In genomic region chr21:45016491-45017375, GRCh38 we compare ENCODE assay signal across 16 cellular contexts. TPM values are rescaled to one million over a fixed set of nuclear protein-coding genes. Genes with fewer than 3 reads are reported as not detected.
DNase-seq lines count a peak whose midpoint lies in the region; ATAC-seq and TF ChIP-seq lines count a peak whose summit lies in the region.
"Had no signal": no experiment of that assay in that cellular context is flagged by ENCODE, and none has a peak within 500 bp of the region (broad histone marks: within the 10 kb centered on the region; RNA-seq: fewer than 3 reads in every experiment).

No MANE protein-coding gene starts in this region.

- intact Hi-C loops in lower lobe of right lung (cut with DNase I) (no loop called here), spleen (cut with DNase I; ENCODE audit: low total_unique reads) (no loop called here)

- H3K27ac ChIP-seq in lower lobe of right lung (peak overlapping the region; percentile 18), spleen (peak overlapping the region in 7 of 8 donors; percentile 8 to 81 (median 38)), MM.1S (ENCODE audit: low read length) (no peak overlapping the region)

- H3K9me2 ChIP-seq in MM.1S (replicated peaks; ENCODE audit: insufficient read depth, low read length): no peaks in the 10 kb centered on the region

- WGBS in spleen, 5 donors: 78 to 83% (median 79%) methylated on average over 23 of the region's 23 CpGs

- no peak for TF ChIP-seq POLR2A in spleen (IDR thresholded peaks at IDR 0.05)

- H4K20me1 ChIP-seq in MM.1S (ENCODE audit: insufficient read depth, low read length): peaks cover 5% of the 10 kb centered on the region; the same call in 1 of the 2 replicates

- no peaks in the 10 kb centered on the region for H3F3A ChIP-seq in MM.1S (ENCODE audit: insufficient read depth, low read length)

- H3K4me2 ChIP-seq in MM.1S (ENCODE audit: low read depth, low read length): no peak overlapping the region
- H3K4me2 ChIP-seq: smooth muscle cell had no signal

- peak; percentile 15 for DNase-seq in NCI-H345 (lab: John Stamatoyannopoulos, UW)
- no peak for DNase-seq in NCI-H345 treated with DMSO at 0.1 percent for 48 hours (lab: John Stamatoyannopoulos, UW; ENCODE audit: unreplicated experiment)
- DNase-seq in cerebellum (ENCODE audit: low spot score): peak; percentile 60
- no peak for DNase-seq in lower lobe of right lung
- peak; percentile 49 for DNase-seq in spleen
- no peak for DNase-seq in GM20000 (ENCODE audit: low spot score)
- DNase-seq in MM.1S: no peak
- no peak for DNase-seq in ureter (ENCODE audit: low spot score)
- DNase-seq: 8988T, foreskin melanocyte, NCI-H2081 had no signal

- H3K27me3 ChIP-seq in lower lobe of right lung (ENCODE audit: low read depth) (peaks cover 42% of the 10 kb centered on the region), spleen (replicated peaks in 1 of 7) (peaks cover 0 to 79% (median 20%) of the 10 kb centered on the region in 7 donors), MM.1S (replicated peaks; ENCODE audit: insufficient read depth, low read length) (peaks cover 92% of the 10 kb centered on the region)
- H3K27me3 ChIP-seq: ascending aorta had no signal

- no peak overlapping the region for H3K9ac ChIP-seq in MM.1S (ENCODE audit: low read length)

- H3K36me3 ChIP-seq in lower lobe of right lung (no peaks in the 10 kb centered on the region), spleen (no peaks in the 10 kb centered on the region), MM.1S (replicated peaks; ENCODE audit: insufficient read depth, low read length) (no peaks in the 10 kb centered on the region)
- H3K36me3 ChIP-seq: ascending aorta had no signal

- no peak for ATAC-seq in lower lobe of right lung
- ATAC-seq: activated CD4-positive, CD25-positive, alpha-beta regulatory T cell treated with anti-CD3 and anti-CD28 coated beads, Interleukin-2, amount 50 U/mL, for 24 hours; HCT116; SK-N-SH treated with all-trans-retinoic acid at 6 μM for 48 hours had no signal

- no peak overlapping the region for H3K4me3 ChIP-seq in lower lobe of right lung
- H3K4me3 ChIP-seq in spleen: no peak overlapping the region
- no peak overlapping the region for H3K4me3 ChIP-seq in MM.1S (ENCODE audit: low read length)
- H3K4me3 ChIP-seq: smooth muscle cell had no signal

- H3K9me3 ChIP-seq in lower lobe of right lung: no peaks in the 10 kb centered on the region
- H3K9me3 ChIP-seq in spleen: no peaks in the 10 kb centered on the region
- no peaks in the 10 kb centered on the region for H3K9me3 ChIP-seq in MM.1S (replicated peaks; ENCODE audit: insufficient read depth, low read length)
- H3K9me3 ChIP-seq: ascending aorta had no signal

- H3K4me1 ChIP-seq in lower lobe of right lung (no peaks in the 10 kb centered on the region), spleen (peaks cover 7 to 51% (median 35%) of the 10 kb centered on the region in 6 donors), MM.1S (ENCODE audit: low read length) (no peaks in the 10 kb centered on the region)

- TF ChIP-seq CTCF in lower lobe of right lung (IDR thresholded peaks at IDR 0.05): no peak
- TF ChIP-seq CTCF in spleen (IDR thresholded peaks at IDR 0.05 in 8 of 11, conservative IDR thresholded peaks at IDR 0.05 in 3 of 11): no peak
- no peak for TF ChIP-seq CTCF in GM20000 (IDR thresholded peaks at IDR 0.05; ENCODE audit: extremely low read depth, missing control alignments)
- no peak for TF ChIP-seq CTCF in MM.1S (IDR thresholded peaks at IDR 0.05; ENCODE audit: low read length)

- no peak overlapping the region for H2AFZ ChIP-seq in MM.1S (ENCODE audit: low read length)

- H3K79me2 ChIP-seq in MM.1S (ENCODE audit: low read length): no peaks in the 10 kb centered on the region

RNA-seq across cellular contexts. Expression of gene ADARB1, which starts 57.6 kb away (rescaled TPM):
- total RNA-seq in cerebellum (42.6 TPM), lower lobe of right lung (48.2 TPM), spleen (10 to 100 TPM; 26.0 to 50.8 (median 34.7) TPM), ureter (23.9 TPM)
- 10 to 100 TPM in 2 of 3 donors, 1 to 10 TPM in 1; 9.1 to 16.9 (median 13.9) TPM for polyA plus RNA-seq in spleen

Comparison
In these comparisons a context has a peak if more than half of its experiments do, and no peak if none do; other contexts are left out.
1. DNase-seq: peak in NCI-H345 (single experiment), cerebellum (single experiment) and spleen (single experiment); none in NCI-H345 treated with DMSO at 0.1 percent for 48 hours (single experiment), lower lobe of right lung (single experiment), GM20000 (single experiment), MM.1S (single experiment) and ureter (single experiment).